In genomic region chr1:38648417-38648816, GRCh38 we compare ENCODE assay signal across 19 cellular contexts.
A peak's percentile ranks its signal among the peaks of the same experiment; 100 is the strongest.
DNase-seq lines count a peak whose midpoint lies in the region; ATAC-seq and TF ChIP-seq lines count a peak whose summit lies in the region.
"Had no signal": no experiment of that assay in that cellular context is flagged by ENCODE, and none has a peak within 500 bp of the region (broad histone marks: within the 10 kb centered on the region; RNA-seq: fewer than 3 reads in every experiment).

No MANE protein-coding gene starts in this region.

- intact Hi-C loops in vagina (cut with DNase I) = no loop called here

- no peak overlapping the region for H3K23ac ChIP-seq in neuronal stem cell (ENCODE audit: low read depth, low read length, poor library complexity)
- H3K23ac ChIP-seq in trophoblast cell (ENCODE audit: low read length) = no peak overlapping the region

- DNase-seq in coronary artery (ENCODE audit: low spot score) (peak; percentile 38), glutamatergic neuron (no peak), neuronal stem cell (ENCODE audit: low spot score) (no peak), vagina (ENCODE audit: extremely low spot score in 2 of 2) (peak; percentile 43 to 69), trophoblast cell (no peak), NCI-H1092 (lab: John Stamatoyannopoulos, UW) (no peak)
- DNase-seq: AML-193; Caco-2; Calu3; CD4-positive, alpha-beta T cell; CD8-positive, alpha-beta T cell; DMS79 treated with DMSO at 0.1 percent for 48 hours; GF-D8 had no signal

- H4K12ac ChIP-seq in trophoblast cell (ENCODE audit: low read depth, low read length) = no peak overlapping the region

- H3K36me3 ChIP-seq in neuronal stem cell (replicated peaks in 1 of 2; ENCODE audit: control insufficient read depth in 2 of 2, insufficient read depth in 2 of 2, low read length in 2 of 2) = no peaks in the 10 kb centered on the region
- H3K36me3 ChIP-seq in vagina = no peaks in the 10 kb centered on the region
- no peaks in the 10 kb centered on the region for H3K36me3 ChIP-seq in trophoblast cell (ENCODE audit: control insufficient read depth in 1 of 2, insufficient read depth in 2 of 2, low read length in 2 of 2)
- H3K36me3 ChIP-seq: BLaER1 treated with 17β-estradiol and CSF1 and Interleukin-3, amounts not matched to agents 10 nM and 100 nM had no signal

- H3K4me3 ChIP-seq in coronary artery (no peak overlapping the region), neuronal stem cell (ENCODE audit: low read length in 2 of 2) (no peak overlapping the region), vagina (no peak overlapping the region), trophoblast cell (ENCODE audit: low read depth, low read length) (no peak overlapping the region)
- H3K4me3 ChIP-seq: A549; BLaER1 treated with 17β-estradiol and CSF1 and Interleukin-3, amounts not matched to agents 10 nM and 100 nM had no signal

- WGBS in neuronal stem cell (ENCODE audit: extremely low coverage in 2 of 2, insufficient read length in 2 of 2, insufficient replicate concordance in 1 of 2), 2 donors = no CpG with 5 or more reads among the region's 6 CpGs
- whole genome bisulfite sequencing in trophoblast cell (ENCODE audit: extremely low coverage, insufficient coverage, insufficient read length) = no CpG with 5 or more reads among the region's 6 CpGs

- H3K14ac ChIP-seq in neuronal stem cell (ENCODE audit: low read length) (no peak overlapping the region), trophoblast cell (ENCODE audit: low read length) (no peak overlapping the region)

- ATAC-seq in activated T-helper 17 cell treated with anti-CD3 and anti-CD28 coated beads, Interleukin-2, amount 50 U/mL, for 72 hours (replicated peaks) = no peak
- ATAC-seq: A549; CD8-positive, alpha-beta T cell had no signal

- H4K8ac ChIP-seq in neuronal stem cell (ENCODE audit: low read depth, low read length) = no peak overlapping the region
- H4K8ac ChIP-seq in trophoblast cell (ENCODE audit: low read depth, low read length) = no peak overlapping the region

- H2BK120ac ChIP-seq in neuronal stem cell (ENCODE audit: low read depth, low read length) (no peak overlapping the region), trophoblast cell (ENCODE audit: insufficient read depth, low read length, poor library complexity) (no peak overlapping the region)

- H2AK5ac ChIP-seq in neuronal stem cell (ENCODE audit: low read depth, low read length) (no peak overlapping the region), trophoblast cell (ENCODE audit: low read length) (no peak overlapping the region)

- peaks cover 6% of the 10 kb centered on the region for H3K27me3 Mint-ChIP-seq in glutamatergic neuron (ENCODE audit: unreplicated experiment)
- H3K27me3 Mint-ChIP-seq in activated T-helper 17 cell treated with anti-CD3 and anti-CD28 coated beads, Interleukin-2, amount 50 U/mL, for 72 hours = peaks cover 25% of the 10 kb centered on the region

- H3K18ac ChIP-seq in neuronal stem cell (ENCODE audit: low read length) (peak overlapping the region; percentile 33), trophoblast cell (ENCODE audit: low read length) (no peak overlapping the region)

- TF ChIP-seq CTCF in coronary artery (IDR thresholded peaks at IDR 0.05) = no peak
- TF ChIP-seq CTCF in glutamatergic neuron (IDR thresholded peaks at IDR 0.05; ENCODE audit: partially characterized antibody, unreplicated experiment) = no peak
- TF ChIP-seq CTCF in vagina (IDR thresholded peaks at IDR 0.05) = no peak

- no peak overlapping the region for H3K4me2 ChIP-seq in neuronal stem cell (ENCODE audit: insufficient read depth, low read length, poor library complexity, severe bottlenecking)
- H3K4me2 ChIP-seq in trophoblast cell (ENCODE audit: low read length) = no peak overlapping the region
- H3K4me2 ChIP-seq: A549; BLaER1 treated with 17β-estradiol and CSF1 and Interleukin-3, amounts not matched to agents 10 nM and 100 nM had no signal

- H2BK15ac ChIP-seq in neuronal stem cell (ENCODE audit: low read length) = no peak overlapping the region

- H3K4me1 Mint-ChIP-seq in glutamatergic neuron (ENCODE audit: low read depth, unreplicated experiment) = no peaks in the 10 kb centered on the region
- H3K4me1 Mint-ChIP-seq in activated T-helper 17 cell treated with anti-CD3 and anti-CD28 coated beads, Interleukin-2, amount 50 U/mL, for 72 hours = no peaks in the 10 kb centered on the region
- H3K4me1 Mint-ChIP-seq: B cell had no signal

- peaks cover 7% of the 10 kb centered on the region for H3K36me3 Mint-ChIP-seq in glutamatergic neuron (ENCODE audit: unreplicated experiment)
- H3K36me3 Mint-ChIP-seq in activated T-helper 17 cell treated with anti-CD3 and anti-CD28 coated beads, Interleukin-2, amount 50 U/mL, for 72 hours (ENCODE audit: low read depth) = no peaks in the 10 kb centered on the region
- H3K36me3 Mint-ChIP-seq: CD8-positive, alpha-beta T cell had no signal

- H2BK12ac ChIP-seq in neuronal stem cell (ENCODE audit: low read length) (no peak overlapping the region), trophoblast cell (ENCODE audit: low read length) (no peak overlapping the region)

- H3K9ac ChIP-seq in neuronal stem cell (ENCODE audit: low read depth, low read length, poor library complexity) (no peak overlapping the region), trophoblast cell (ENCODE audit: low read length) (no peak overlapping the region)
- H3K9ac ChIP-seq: BLaER1 treated with 17β-estradiol and CSF1 and Interleukin-3, amounts not matched to agents 10 nM and 100 nM had no signal

- no peak overlapping the region for H2AFZ ChIP-seq in neuronal stem cell (ENCODE audit: low read length)
- no peak overlapping the region for H2AFZ ChIP-seq in trophoblast cell (ENCODE audit: insufficient read depth, low read length, poor library complexity)

- H3K9me3 ChIP-seq in neuronal stem cell (replicated peaks in 1 of 2; ENCODE audit: control insufficient read depth in 2 of 2, insufficient read depth in 1 of 2, low read depth in 1 of 2, low read length in 2 of 2) (peaks cover 0 to 4% of the 10 kb centered on the region in 2 donors), vagina (no peaks in the 10 kb centered on the region), trophoblast cell (ENCODE audit: insufficient read depth, low read depth, low read length) (peaks cover 4% of the 10 kb centered on the region)
- H3K9me3 ChIP-seq: A549, Caco-2 had no signal

- H3K4me1 ChIP-seq in neuronal stem cell (ENCODE audit: control insufficient read depth in 2 of 2, insufficient read depth in 1 of 2, low read depth in 1 of 2, low read length in 2 of 2) (no peaks in the 10 kb centered on the region), vagina (no peaks in the 10 kb centered on the region), trophoblast cell (ENCODE audit: control insufficient read depth in 1 of 2, insufficient read depth in 2 of 2, low read length in 2 of 2) (no peaks in the 10 kb centered on the region)
- H3K4me1 ChIP-seq: A549, Caco-2 had no signal

- H3K27ac ChIP-seq in coronary artery (no peak overlapping the region), neuronal stem cell (replicated peaks; ENCODE audit: low read length) (no peak overlapping the region), vagina (no peak overlapping the region), trophoblast cell (ENCODE audit: low read depth, low read length) (no peak overlapping the region)
- H3K27ac ChIP-seq: 22Rv1; A549; BLaER1 treated with 17β-estradiol and CSF1 and Interleukin-3, amounts not matched to agents 10 nM and 100 nM; C4-2B had no signal

- H2BK5ac ChIP-seq in neuronal stem cell (ENCODE audit: low read length) (no peak overlapping the region), trophoblast cell (ENCODE audit: low read depth, low read length, poor library complexity) (no peak overlapping the region)

- peaks cover 0 to 2% (median 0%) of the 10 kb centered on the region in 3 experiments for H3K27me3 ChIP-seq in neuronal stem cell (ENCODE audit: control insufficient read depth in 3 of 3, insufficient read depth in 3 of 3, low read depth in 1 of 3, low read length in 3 of 3)
- H3K27me3 ChIP-seq in vagina = no peaks in the 10 kb centered on the region
- no peaks in the 10 kb centered on the region for H3K27me3 ChIP-seq in trophoblast cell (ENCODE audit: insufficient read depth, low read length)
- H3K27me3 ChIP-seq: BLaER1 treated with 17β-estradiol and CSF1 and Interleukin-3, amounts not matched to agents 10 nM and 100 nM had no signal

- H3K79me1 ChIP-seq in neuronal stem cell (ENCODE audit: low read depth, low read length) (no peaks in the 10 kb centered on the region), trophoblast cell (ENCODE audit: low read length) (no peaks in the 10 kb centered on the region)

- H4K91ac ChIP-seq in neuronal stem cell (ENCODE audit: low read depth, low read length, poor library complexity) = no peak overlapping the region
- no peak overlapping the region for H4K91ac ChIP-seq in trophoblast cell (ENCODE audit: low read depth, low read length)

- no peak for TF ChIP-seq POLR2A in vagina (IDR thresholded peaks at IDR 0.05)

- no peaks in the 10 kb centered on the region for H3K79me2 ChIP-seq in trophoblast cell (ENCODE audit: control insufficient read depth, insufficient read depth, low read length, poor library complexity)

- H3K27ac Mint-ChIP-seq in glutamatergic neuron (ENCODE audit: unreplicated experiment) = peak overlapping the region; percentile 68
- no peak overlapping the region for H3K27ac Mint-ChIP-seq in activated T-helper 17 cell treated with anti-CD3 and anti-CD28 coated beads, Interleukin-2, amount 50 U/mL, for 72 hours
- H3K27ac Mint-ChIP-seq: B cell; CD4-positive, alpha-beta T cell; CD8-positive, alpha-beta T cell had no signal

- H3K4ac ChIP-seq in neuronal stem cell (ENCODE audit: low read length) (no peak overlapping the region), trophoblast cell (ENCODE audit: low read depth, low read length) (no peak overlapping the region)

- peaks cover 16% of the 10 kb centered on the region for H3K9me3 Mint-ChIP-seq in glutamatergic neuron (ENCODE audit: unreplicated experiment)
- H3K9me3 Mint-ChIP-seq in activated T-helper 17 cell treated with anti-CD3 and anti-CD28 coated beads, Interleukin-2, amount 50 U/mL, for 72 hours = no peaks in the 10 kb centered on the region
- H3K9me3 Mint-ChIP-seq: CD4-positive, alpha-beta T cell; CD8-positive, alpha-beta T cell had no signal

- H3K4me3 Mint-ChIP-seq in glutamatergic neuron (ENCODE audit: unreplicated experiment) = no peak overlapping the region
- H3K4me3 Mint-ChIP-seq in activated T-helper 17 cell treated with anti-CD3 and anti-CD28 coated beads, Interleukin-2, amount 50 U/mL, for 72 hours = no peak overlapping the region
- H3K4me3 Mint-ChIP-seq: B cell; CD4-positive, alpha-beta T cell; CD8-positive, alpha-beta T cell had no signal

Comparison
In these comparisons a context has a peak if more than half of its experiments do, and no peak if none do; other contexts are left out.
1. DNase-seq: peak in coronary artery (single experiment) and vagina (2 of 2); none in glutamatergic neuron (single experiment), neuronal stem cell (single experiment), trophoblast cell (0 of 2) and NCI-H1092 (single experiment).